Comparison of ENCODE assay signal across 8 cellular contexts in the genomic region with DNA sequence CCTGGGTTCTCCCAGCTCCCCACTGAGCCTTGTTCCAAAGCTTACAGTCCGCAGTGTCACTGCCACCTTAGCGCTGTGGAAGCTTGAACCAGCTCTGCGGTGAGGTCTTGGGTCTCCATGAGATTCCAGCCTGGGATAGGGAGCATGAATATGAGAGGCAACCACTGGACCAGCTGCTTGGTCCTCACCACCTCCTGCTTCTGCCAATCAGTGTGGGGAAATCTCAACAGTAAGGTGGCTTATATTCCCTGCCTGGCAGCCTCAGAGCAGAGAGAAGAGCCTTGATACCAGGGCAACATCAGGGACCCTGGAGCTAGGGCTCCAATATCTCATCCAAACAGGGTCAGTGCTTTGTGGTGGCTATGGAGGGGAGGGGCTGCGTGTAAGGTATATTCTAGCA. TPM values are rescaled to one million over a fixed set of nuclear protein-coding genes. Genes with fewer than 3 reads are reported as not detected.
DNase-seq lines count a peak whose midpoint lies in the region; ATAC-seq lines count a peak whose summit lies in the region.

No MANE protein-coding gene starts in this region.

- POLR2A ChIA-PET in activated CD4-positive, alpha-beta memory T cell treated with anti-CD3 and anti-CD28 coated beads for 36 hours (lab: Charles Lee) = interaction anchor here (0.7 to 5.1 kb wide), 18 partner anchors 8 to 140 kb away, joined by 3 to 45 read pairs (median 4); no protein-coding TSS in a partner anchor

- peak overlapping the region; percentile 55 for H3K4me3 ChIP-seq in right cardiac atrium (ENCODE audit: low read length)

- H3K4me1 Mint-ChIP-seq in activated CD4-positive, alpha-beta memory T cell treated with anti-CD3 and anti-CD28 coated beads for 36 hours (ENCODE audit: low read depth) = peaks cover 50% of the 10 kb centered on the region
- peaks cover 55% of the 10 kb centered on the region for H3K4me1 Mint-ChIP-seq in stimulated activated naive CD8-positive, alpha-beta T cell treated with anti-CD3 and anti-CD28 coated beads, Interleukin-15, amount 100 ng/mL, for 72 hours

- H3K27me3 Mint-ChIP-seq in activated CD4-positive, alpha-beta memory T cell treated with anti-CD3 and anti-CD28 coated beads for 36 hours = no peaks in the 10 kb centered on the region
- no peaks in the 10 kb centered on the region for H3K27me3 Mint-ChIP-seq in stimulated activated naive CD8-positive, alpha-beta T cell treated with anti-CD3 and anti-CD28 coated beads, Interleukin-15, amount 100 ng/mL, for 72 hours

- DNase-seq in NCI-H748 (lab: John Stamatoyannopoulos, UW; ENCODE audit: unreplicated experiment) = peak; percentile 46
- no peak for DNase-seq in NCI-H748 treated with DMSO at 0.1 percent for 48 hours (lab: John Stamatoyannopoulos, UW)
- DNase-seq in activated CD4-positive, alpha-beta memory T cell treated with anti-CD3 and anti-CD28 coated beads for 36 hours = no peak
- peak in 1 of 3 donors; percentile 27 for DNase-seq in right cardiac atrium
- DNase-seq in stimulated activated naive CD8-positive, alpha-beta T cell treated with anti-CD3 and anti-CD28 coated beads, Interleukin-15, amount 100 ng/mL, for 72 hours = no peak
- DNase-seq in HUDEP-2 (lab: John Stamatoyannopoulos, UW; ENCODE audit: unreplicated experiment in 76 of 76) = no peak
- no peak for DNase-seq in CD1c-positive myeloid dendritic cell (ENCODE audit: extremely low spot score)

- H3K9me3 ChIP-seq in right cardiac atrium (ENCODE audit: control insufficient read depth, low read length) = no peaks in the 10 kb centered on the region

- 42% methylated on average over 4 of the region's 4 CpGs for WGBS in right cardiac atrium

- CTCF ChIA-PET in activated CD4-positive, alpha-beta memory T cell treated with anti-CD3 and anti-CD28 coated beads for 36 hours (lab: Charles Lee) = interaction anchor here (0.6 to 3.9 kb wide), 18 partner anchors 11 to 224 kb away, joined by 3 to 35 read pairs (median 6); a partner anchor contains a TSS

- intact Hi-C loops in activated CD4-positive, alpha-beta memory T cell treated with anti-CD3 and anti-CD28 coated beads for 36 hours (cut with micrococcal nuclease) = loop anchor here (1.0 to 10.0 kb wide), 4 partner anchors 14 to 908 kb away; a partner anchor contains a TSS
- intact Hi-C loops in right cardiac atrium (cut with DNase I) = no loop called here

- peaks cover 5% of the 10 kb centered on the region for H3K4me1 ChIP-seq in right cardiac atrium (ENCODE audit: control insufficient read depth, insufficient read depth, low read length)

- ATAC-seq in right cardiac atrium (peak in 1 of 2 donors; percentile 6), HG03342 (IDR thresholded peaks at IDR 0.05; ENCODE audit: unreplicated experiment) (no peak)
- ATAC-seq in stimulated activated naive CD8-positive, alpha-beta T cell treated with anti-CD3 and anti-CD28 coated beads, Interleukin-15, amount 100 ng/mL, for 72 hours = no peak

- H3K9me3 Mint-ChIP-seq in activated CD4-positive, alpha-beta memory T cell treated with anti-CD3 and anti-CD28 coated beads for 36 hours = no peaks in the 10 kb centered on the region
- H3K9me3 Mint-ChIP-seq in stimulated activated naive CD8-positive, alpha-beta T cell treated with anti-CD3 and anti-CD28 coated beads, Interleukin-15, amount 100 ng/mL, for 72 hours = no peaks in the 10 kb centered on the region

- H3K27ac Mint-ChIP-seq in activated CD4-positive, alpha-beta memory T cell treated with anti-CD3 and anti-CD28 coated beads for 36 hours = peak overlapping the region; percentile 97
- H3K27ac Mint-ChIP-seq in stimulated activated naive CD8-positive, alpha-beta T cell treated with anti-CD3 and anti-CD28 coated beads, Interleukin-15, amount 100 ng/mL, for 72 hours = peak overlapping the region; percentile 95 to 99

- no peaks in the 10 kb centered on the region for H3K27me3 ChIP-seq in right cardiac atrium (ENCODE audit: control insufficient read depth, insufficient read depth)

- peak overlapping the region; percentile 49 for H3K27ac ChIP-seq in right cardiac atrium (ENCODE audit: low read length)

- H3K36me3 Mint-ChIP-seq in activated CD4-positive, alpha-beta memory T cell treated with anti-CD3 and anti-CD28 coated beads for 36 hours = peaks cover 38% of the 10 kb centered on the region

- H3K4me3 Mint-ChIP-seq in activated CD4-positive, alpha-beta memory T cell treated with anti-CD3 and anti-CD28 coated beads for 36 hours = peak overlapping the region; percentile 88
- H3K4me3 Mint-ChIP-seq in stimulated activated naive CD8-positive, alpha-beta T cell treated with anti-CD3 and anti-CD28 coated beads, Interleukin-15, amount 100 ng/mL, for 72 hours = peak overlapping the region; percentile 83 to 86

RNA-seq across cellular contexts. Expression of a gene that starts 0.9 kb away (rescaled TPM):
- total RNA-seq in activated CD4-positive, alpha-beta memory T cell treated with anti-CD3 and anti-CD28 coated beads for 36 hours = 100 to 1,000 TPM; 440 to 442 TPM
- total RNA-seq in right cardiac atrium = 10 to 100 TPM; 20.9 to 50.7 (median 40.9) TPM
- polyA plus RNA-seq in right cardiac atrium = 7.5 TPM

Comparison
In these comparisons a context has a peak if more than half of its experiments do, and no peak if none do; other contexts are left out.
1. RNA of a gene that starts 0.9 kb away (total RNA-seq): 440 to 442 TPM in activated CD4-positive, alpha-beta memory T cell treated with anti-CD3 and anti-CD28 coated beads for 36 hours; 20.9 to 50.7 TPM in right cardiac atrium; every median in the first group is over 4 times any median in the second.